12 cellular contexts compared by ENCODE assay signal in genomic region chr1:32111789-32112188, GRCh38. TPM values are rescaled to one million over a fixed set of nuclear protein-coding genes. Genes with fewer than 3 reads are reported as not detected.
A peak's percentile ranks its signal among the peaks of the same experiment; 100 is the strongest.
DNase-seq lines count a peak whose midpoint lies in the region; ATAC-seq and TF ChIP-seq lines count a peak whose summit lies in the region.
"Had no signal": no experiment of that assay in that cellular context is flagged by ENCODE, and none has a peak within 500 bp of the region (broad histone marks: within the 10 kb centered on the region; RNA-seq: fewer than 3 reads in every experiment).

No MANE protein-coding gene starts in this region.

- H3K36me3 ChIP-seq in GM23338 (ENCODE audit: insufficient read depth): no peaks in the 10 kb centered on the region
- H3K36me3 ChIP-seq: ascending aorta, suprapubic skin had no signal

- H3K9me3 ChIP-seq in CD4-positive, alpha-beta T cell (ENCODE audit: control insufficient read depth, low read length): no peaks in the 10 kb centered on the region
- H3K9me3 ChIP-seq: ascending aorta, suprapubic skin had no signal

- POLR2A ChIA-PET in CD4-positive, alpha-beta T cell (lab: Charles Lee): interaction anchor here (1.1 to 1.6 kb wide), 5 partner anchors 9 to 88 kb away, joined by 3 to 8 read pairs (median 4); partner anchors contain the start of genes CCDC28B, TMEM39B and TXLNA

- no peak for ATAC-seq in CD4-positive, alpha-beta T cell (ENCODE audit: poor library complexity)
- no peak for ATAC-seq in GM23338
- no peak for ATAC-seq in memory B cell (ENCODE audit: low read depth)

- peaks cover 38% of the 10 kb centered on the region for H3K36me3 Mint-ChIP-seq in CD4-positive, alpha-beta T cell (ENCODE audit: low read depth)
- H3K36me3 Mint-ChIP-seq in GM23338 (ENCODE audit: low read depth) (peaks cover 9% of the 10 kb centered on the region; the same call in 2 of the 3 replicates), memory B cell (peaks cover 4% of the 10 kb centered on the region)

- peak overlapping the region; percentile 29 for H3K27ac ChIP-seq in CD4-positive, alpha-beta T cell (ENCODE audit: low read depth, low read length)
- no peak overlapping the region for H3K27ac ChIP-seq in GM23338 (ENCODE audit: low read depth)
- H3K27ac ChIP-seq: ascending aorta, suprapubic skin had no signal

- no peaks in the 10 kb centered on the region for H3K27me3 ChIP-seq in CD4-positive, alpha-beta T cell (ENCODE audit: control insufficient read depth, insufficient read depth, low read length)
- H3K27me3 ChIP-seq in GM23338 (ENCODE audit: insufficient read depth): no peaks in the 10 kb centered on the region
- H3K27me3 ChIP-seq: ascending aorta, suprapubic skin had no signal

- H3F3A ChIP-seq in GM23338 (replicated peaks; ENCODE audit: low read depth): peaks cover 17% of the 10 kb centered on the region

- H3K27me3 Mint-ChIP-seq in CD4-positive, alpha-beta T cell: no peaks in the 10 kb centered on the region
- peaks cover 9% of the 10 kb centered on the region for H3K27me3 Mint-ChIP-seq in GM23338 (ENCODE audit: insufficient read depth, low read depth, poor library complexity)
- H3K27me3 Mint-ChIP-seq in memory B cell: no peaks in the 10 kb centered on the region

- CTCF ChIA-PET in CD4-positive, alpha-beta T cell (lab: Charles Lee): no interaction called here

- H3K79me2 ChIP-seq in GM23338 (replicated peaks; ENCODE audit: insufficient read depth): peaks cover 84% of the 10 kb centered on the region

- no peaks in the 10 kb centered on the region for H3K4me1 ChIP-seq in GM23338 (ENCODE audit: insufficient read depth)

- no peaks in the 10 kb centered on the region for H3K9me2 ChIP-seq in GM23338 (ENCODE audit: insufficient read depth)

- peaks cover 81% of the 10 kb centered on the region for H3K4me1 Mint-ChIP-seq in CD4-positive, alpha-beta T cell (ENCODE audit: low read depth)
- H3K4me1 Mint-ChIP-seq in GM23338 (peaks cover 12% of the 10 kb centered on the region), memory B cell (peaks cover 36% of the 10 kb centered on the region)

- H3K4me2 ChIP-seq in GM23338: no peak overlapping the region

- peak overlapping the region; percentile 68 for H3K27ac Mint-ChIP-seq in CD4-positive, alpha-beta T cell
- H3K27ac Mint-ChIP-seq in GM23338 (no peak overlapping the region), memory B cell (peak overlapping the region; percentile 95)

- H3K4me3 ChIP-seq in GM23338: no peak overlapping the region
- H3K4me3 ChIP-seq: ascending aorta, suprapubic skin had no signal

- intact Hi-C loops in CD4-positive, alpha-beta T cell (cut with DNase I, micrococcal nuclease): no loop called here
- intact Hi-C loops in head of caudate nucleus (cut with DNase I): loop anchor here (5.0 kb wide), 1 partner anchor 66 kb away; the partner anchor contains the start of gene TXLNA

- no peak for DNase-seq in CD4-positive, alpha-beta T cell
- DNase-seq in GM23338 (ENCODE audit: low spot score) (peak; percentile 41), amniotic epithelial cell (ENCODE audit: low read depth) (peak; percentile 51), memory B cell (ENCODE audit: low spot score in 2 of 2) (no peak), DMS114 treated with DMSO at 0.1 percent for 48 hours (lab: John Stamatoyannopoulos, UW; ENCODE audit: unreplicated experiment) (no peak), head of caudate nucleus (no peak), COLO668 (lab: John Stamatoyannopoulos, UW; ENCODE audit: unreplicated experiment) (no peak)
- DNase-seq: H7, NCI-H1417 treated with DMSO at 0.1 percent for 48 hours, NCI-H524 treated with DMSO at 0.1 percent for 48 hours had no signal

- no peak overlapping the region for H2AFZ ChIP-seq in GM23338

- H4K20me1 ChIP-seq in GM23338 (replicated peaks; ENCODE audit: insufficient read depth): peaks cover 60% of the 10 kb centered on the region

- TF ChIP-seq CTCF in CD4-positive, alpha-beta T cell (IDR thresholded peaks at IDR 0.05): no peak
- TF ChIP-seq CTCF in GM23338 (conservative IDR thresholded peaks at IDR 0.05; ENCODE audit: low read depth in 2 of 2): no peak

- H3K9me3 Mint-ChIP-seq in CD4-positive, alpha-beta T cell: no peaks in the 10 kb centered on the region
- H3K9me3 Mint-ChIP-seq in GM23338 (no peaks in the 10 kb centered on the region), memory B cell (no peaks in the 10 kb centered on the region)

- peak overlapping the region; percentile 79 for H3K4me3 Mint-ChIP-seq in CD4-positive, alpha-beta T cell
- H3K4me3 Mint-ChIP-seq in GM23338: no peak overlapping the region
- H3K4me3 Mint-ChIP-seq in memory B cell: peak overlapping the region; percentile 37

TF ChIP-seq in GM23338, 12 proteins besides CTCF, POLR2A, EP300 and RAD21 (continues in another document):
- no peak for TF ChIP-seq POLR2AphosphoS5 (IDR thresholded peaks at IDR 0.05; ENCODE audit: low read depth)
- no peak for TF ChIP-seq EZH2 (IDR thresholded peaks at IDR 0.05; ENCODE audit: low read depth, unreplicated experiment)
- TF ChIP-seq NANOG (IDR thresholded peaks at IDR 0.05; ENCODE audit: borderline replicate concordance): no peak
- TF ChIP-seq JUNB (IDR thresholded peaks at IDR 0.05; ENCODE audit: unreplicated experiment): no peak
- TF ChIP-seq, protein P1, sequence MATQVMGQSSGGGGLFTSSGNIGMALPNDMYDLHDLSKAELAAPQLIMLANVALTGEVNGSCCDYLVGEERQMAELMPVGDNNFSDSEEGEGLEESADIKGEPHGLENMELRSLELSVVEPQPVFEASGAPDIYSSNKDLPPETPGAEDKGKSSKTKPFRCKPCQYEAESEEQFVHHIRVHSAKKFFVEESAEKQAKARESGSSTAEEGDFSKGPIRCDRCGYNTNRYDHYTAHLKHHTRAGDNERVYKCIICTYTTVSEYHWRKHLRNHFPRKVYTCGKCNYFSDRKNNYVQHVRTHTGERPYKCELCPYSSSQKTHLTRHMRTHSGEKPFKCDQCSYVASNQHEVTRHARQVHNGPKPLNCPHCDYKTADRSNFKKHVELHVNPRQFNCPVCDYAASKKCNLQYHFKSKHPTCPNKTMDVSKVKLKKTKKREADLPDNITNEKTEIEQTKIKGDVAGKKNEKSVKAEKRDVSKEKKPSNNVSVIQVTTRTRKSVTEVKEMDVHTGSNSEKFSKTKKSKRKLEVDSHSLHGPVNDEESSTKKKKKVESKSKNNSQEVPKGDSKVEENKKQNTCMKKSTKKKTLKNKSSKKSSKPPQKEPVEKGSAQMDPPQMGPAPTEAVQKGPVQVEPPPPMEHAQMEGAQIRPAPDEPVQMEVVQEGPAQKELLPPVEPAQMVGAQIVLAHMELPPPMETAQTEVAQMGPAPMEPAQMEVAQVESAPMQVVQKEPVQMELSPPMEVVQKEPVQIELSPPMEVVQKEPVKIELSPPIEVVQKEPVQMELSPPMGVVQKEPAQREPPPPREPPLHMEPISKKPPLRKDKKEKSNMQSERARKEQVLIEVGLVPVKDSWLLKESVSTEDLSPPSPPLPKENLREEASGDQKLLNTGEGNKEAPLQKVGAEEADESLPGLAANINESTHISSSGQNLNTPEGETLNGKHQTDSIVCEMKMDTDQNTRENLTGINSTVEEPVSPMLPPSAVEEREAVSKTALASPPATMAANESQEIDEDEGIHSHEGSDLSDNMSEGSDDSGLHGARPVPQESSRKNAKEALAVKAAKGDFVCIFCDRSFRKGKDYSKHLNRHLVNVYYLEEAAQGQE (IDR thresholded peaks at IDR 0.05; ENCODE audit: unreplicated experiment): no peak

RNA-seq across cellular contexts. Expression of gene KPNA6, which starts 3.9 kb away (rescaled TPM):
- 10 to 100 TPM; 47.1 to 47.8 TPM for total RNA-seq in CD4-positive, alpha-beta T cell
- 69.7 and 72.2 TPM in 2 replicates for total RNA-seq in GM23338 (2014; rRNA removed; shearing (Covaris generic))
- 27.5 and 28.6 TPM in 2 replicates for polyA plus RNA-seq in GM23338 (2016; fragmentation: Nextera tagmentation; extraction: Ambion mirVana)

RNA-seq across cellular contexts. Expression of gene TMEM39B, which starts 39.0 kb away (rescaled TPM):
- total RNA-seq in CD4-positive, alpha-beta T cell: 1 to 10 TPM; 7.2 to 7.9 TPM
- 9.7 and 10.1 TPM in 2 replicates for total RNA-seq in GM23338 (2014; rRNA removed; shearing (Covaris generic))
- polyA plus RNA-seq in GM23338 (2016; fragmentation: Nextera tagmentation; extraction: Ambion mirVana): 17.8 and 18.3 TPM in 2 replicates

Comparison
In these comparisons a context has a peak if more than half of its experiments do, and no peak if none do; other contexts are left out.
1. DNase-seq: peak in GM23338 (single experiment) and amniotic epithelial cell (single experiment); none in CD4-positive, alpha-beta T cell (0 of 10), memory B cell (0 of 2), DMS114 treated with DMSO at 0.1 percent for 48 hours (single experiment), head of caudate nucleus (0 of 42) and COLO668 (single experiment).